24 cellular contexts compared by ENCODE assay signal in the genomic region with DNA sequence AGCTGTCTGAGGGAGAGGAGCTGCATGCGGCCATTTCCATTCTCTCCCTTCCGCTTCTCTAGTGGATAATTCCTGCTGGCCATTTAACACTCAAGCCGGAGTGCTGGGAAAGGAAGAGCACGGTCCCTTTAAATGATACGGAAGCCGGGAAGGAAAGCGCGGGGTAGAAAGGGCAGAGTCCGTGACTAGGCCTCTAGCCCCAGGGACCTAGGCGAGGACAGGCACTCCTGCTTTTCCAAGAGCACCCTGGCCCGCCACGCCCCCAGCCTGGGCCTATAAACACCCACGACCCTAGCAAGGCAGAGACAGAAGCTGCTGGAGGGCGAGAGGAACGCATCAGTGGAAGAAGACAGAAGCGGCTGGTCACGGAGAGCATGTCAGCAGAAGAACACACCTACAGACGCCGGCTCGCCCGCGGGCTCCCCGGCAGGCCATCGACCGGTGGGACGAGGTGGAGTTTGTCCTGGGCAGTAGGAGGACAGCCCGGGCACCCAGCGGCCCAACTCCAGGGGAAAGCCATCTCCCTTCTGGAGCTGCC.
DNase-seq lines count a peak whose midpoint lies in the region; ATAC-seq, FAIRE-seq and TF ChIP-seq lines count a peak whose summit lies in the region.
"Had no signal": no experiment of that assay in that cellular context is flagged by ENCODE, and none has a peak within 500 bp of the region (broad histone marks: within the 10 kb centered on the region; RNA-seq: fewer than 3 reads in every experiment).

No MANE protein-coding gene starts in this region.

- TF ChIP-seq POLR2A in H1 (IDR thresholded peaks at IDR 0.05; ENCODE audit: control extremely low read depth in 1 of 2, low read depth in 2 of 2, low read length in 2 of 2) = no peak

- H3K4me1 ChIP-seq in H1 (replicated peaks in 1 of 4; ENCODE audit: control insufficient read depth in 3 of 4, insufficient read depth in 4 of 4, low read length in 3 of 4) (no peaks in the 10 kb centered on the region), rectal smooth muscle tissue (ENCODE audit: control insufficient read depth, insufficient read depth, low read length) (no peaks in the 10 kb centered on the region)
- H3K4me1 ChIP-seq: adrenal gland, BE2C, breast epithelium had no signal

- H2AFZ ChIP-seq in H1 (ENCODE audit: low read length) = peak overlapping the region; percentile 82; the same call in 1 of the 2 replicates

- no peaks in the 10 kb centered on the region for H3K27me3 Mint-ChIP-seq in activated T-helper 17 cell treated with anti-CD3 and anti-CD28 coated beads, Interleukin-2, amount 50 U/mL, for 72 hours
- H3K27me3 Mint-ChIP-seq: memory B cell had no signal

- H3K9ac ChIP-seq in H1 (replicated peaks in 1 of 4; ENCODE audit: extremely low read depth in 1 of 4, low read depth in 3 of 4, low read length in 3 of 4) = no peak overlapping the region
- no peak overlapping the region for H3K9ac ChIP-seq in rectal smooth muscle tissue (ENCODE audit: low read length)

- H2BK5ac ChIP-seq in H1 (ENCODE audit: low read depth, low read length) = no peak overlapping the region; the same call in 1 of the 2 replicates

- FAIRE-seq in H1 (lab: Jason Lieb, UNC) = no peak
- FAIRE-seq: GM12892, keratinocyte had no signal

- TF ChIP-seq CTCF in H1 (IDR thresholded peaks at IDR 0.05; ENCODE audit: control extremely low read depth in 1 of 3, insufficient read depth in 1 of 3, low read depth in 1 of 3, low read length in 3 of 3) = no peak

- no peak overlapping the region; the same call in 1 of the 2 replicates for H2BK20ac ChIP-seq in H1 (ENCODE audit: low read length)

- no peak overlapping the region for H3K4me3 Mint-ChIP-seq in activated T-helper 17 cell treated with anti-CD3 and anti-CD28 coated beads, Interleukin-2, amount 50 U/mL, for 72 hours
- H3K4me3 Mint-ChIP-seq: dendritic cell treated with granulocyte-macrophage colony-stimulating factor and Interleukin-4, amounts not matched to agents 40 ng/mL and 50 ng/mL, for 4 days; memory B cell had no signal

- no peaks in the 10 kb centered on the region for H3K23me2 ChIP-seq in H1 (ENCODE audit: low read depth, low read length)

- H4K20me1 ChIP-seq in H1 (replicated peaks in 1 of 2; ENCODE audit: control insufficient read depth in 1 of 2, insufficient read depth in 2 of 2, low read length in 2 of 2) = no peaks in the 10 kb centered on the region

- 93% methylated on average over 28 of the region's 28 CpGs; no CpG with 5 or more reads in 1 of the 2 experiments for WGBS in H1 (ENCODE audit: extremely low coverage in 1 of 2, insufficient coverage in 1 of 2, insufficient read length in 1 of 2, insufficient replicate concordance in 2 of 2, low coverage in 1 of 2, low lambda C conversion rate in 2 of 2, missing lambda C conversion rate in 1 of 2), 2 experiments

- no peak overlapping the region for H3K4ac ChIP-seq in H1 (replicated peaks; ENCODE audit: insufficient read length, low read depth, low read length)

- no peak overlapping the region for H3K56ac ChIP-seq in H1 (replicated peaks; ENCODE audit: insufficient read length, low read depth, low read length)

- H3K4me2 ChIP-seq in H1 (ENCODE audit: insufficient read depth in 1 of 2, low read depth in 2 of 2, low read length in 2 of 2) = no peak overlapping the region

- no peaks in the 10 kb centered on the region for H3K9me3 ChIP-seq in H1 (ENCODE audit: insufficient read depth in 2 of 2, low read depth in 1 of 2, low read length in 1 of 2)
- H3K9me3 ChIP-seq: adrenal gland, BE2C, breast epithelium had no signal

- H3K9me3 Mint-ChIP-seq in activated T-helper 17 cell treated with anti-CD3 and anti-CD28 coated beads, Interleukin-2, amount 50 U/mL, for 72 hours = no peaks in the 10 kb centered on the region
- H3K9me3 Mint-ChIP-seq: dendritic cell treated with granulocyte-macrophage colony-stimulating factor and Interleukin-4, amounts not matched to agents 40 ng/mL and 50 ng/mL, for 4 days; memory B cell; naive thymus-derived CD8-positive, alpha-beta T cell had no signal

- no peaks in the 10 kb centered on the region for H3K36me3 Mint-ChIP-seq in activated T-helper 17 cell treated with anti-CD3 and anti-CD28 coated beads, Interleukin-2, amount 50 U/mL, for 72 hours (ENCODE audit: low read depth)
- H3K36me3 Mint-ChIP-seq: memory B cell; naive thymus-derived CD8-positive, alpha-beta T cell had no signal

- 0 out of 2 replicates have a peak overlapping the region, but pooled peaks have one; percentile 72 for H2BK15ac ChIP-seq in H1 (ENCODE audit: low read length)

- no peak for TF ChIP-seq EP300 in H1 (IDR thresholded peaks at IDR 0.05; ENCODE audit: borderline replicate concordance in 1 of 2, low read depth in 2 of 2, low read length in 2 of 2)

- H3K79me1 ChIP-seq in H1 (ENCODE audit: low read depth, low read length) = no peaks in the 10 kb centered on the region

- no peak overlapping the region for H2BK12ac ChIP-seq in H1 (ENCODE audit: low read depth, low read length)

- ATAC-seq in activated T-helper 17 cell treated with anti-CD3 and anti-CD28 coated beads, Interleukin-2, amount 50 U/mL, for 72 hours (replicated peaks) = no peak
- no peak for ATAC-seq in HG03571 (IDR thresholded peaks at IDR 0.05; ENCODE audit: unreplicated experiment)
- ATAC-seq: naive thymus-derived CD8-positive, alpha-beta T cell had no signal

- H3K27ac Mint-ChIP-seq in activated T-helper 17 cell treated with anti-CD3 and anti-CD28 coated beads, Interleukin-2, amount 50 U/mL, for 72 hours = no peak overlapping the region
- H3K27ac Mint-ChIP-seq: dendritic cell treated with granulocyte-macrophage colony-stimulating factor and Interleukin-4, amounts not matched to agents 40 ng/mL and 50 ng/mL, for 4 days; memory B cell; naive thymus-derived CD8-positive, alpha-beta T cell had no signal

- no peak overlapping the region for H4K91ac ChIP-seq in H1 (replicated peaks; ENCODE audit: insufficient read length, low read length)

- no peak overlapping the region for H2BK120ac ChIP-seq in H1 (replicated peaks; ENCODE audit: low read depth, low read length)

- H4K5ac ChIP-seq in H1 (ENCODE audit: insufficient read length, low read depth, low read length) = no peak overlapping the region

- POLR2A ChIA-PET in H1 (lab: Charles Lee; ENCODE audit: partially characterized antibody) = no interaction called here

- CTCF ChIA-PET in H1 (lab: Charles Lee; ENCODE audit: partially characterized antibody) = interaction anchor here (0.6 kb wide), 1 partner anchor 86 kb away, joined by 3 read pairs; no protein-coding TSS in a partner anchor

- no peaks in the 10 kb centered on the region for H3K79me2 ChIP-seq in H1 (ENCODE audit: control insufficient read depth in 1 of 2, insufficient read depth in 2 of 2, low read length in 2 of 2)

- DNase-seq in NCI-H1436 (lab: John Stamatoyannopoulos, UW) (peak; percentile 59), NCI-H1436 treated with DMSO at 0.1 percent for 48 hours (lab: John Stamatoyannopoulos, UW) (no peak), NCI-H1930 (lab: John Stamatoyannopoulos, UW) (peak; percentile 72 to 83), H1 (ENCODE audit: low read depth in 1 of 2, low spot score in 2 of 2) (no peak), NCI-H2107 (lab: John Stamatoyannopoulos, UW) (no peak)
- DNase-seq: 8988T; activated CD4-positive, alpha-beta T cell treated with anti-CD3 and anti-CD28 coated beads, Interleukin-2, amount 50 U/mL, for 4 hours; activated gamma-delta T cell; adrenal gland; BE2C; hippocampal formation; naive thymus-derived CD8-positive, alpha-beta T cell; NCI-H345; posterior cingulate gyrus; stimulated activated CD4-positive, alpha-beta T cell treated with anti-CD3 and anti-CD28 coated beads, Interleukin-4, amount 100 ng/mL, for 4 hours; WERI-Rb-1 had no signal

- H3K23ac ChIP-seq in H1 (ENCODE audit: insufficient read length) = no peak overlapping the region

- TF ChIP-seq RAD21 in H1 (IDR thresholded peaks at IDR 0.05 in 1 of 2, conservative IDR thresholded peaks at IDR 0.05 in 1 of 2; ENCODE audit: low read depth in 2 of 2, low read length in 2 of 2) = no peak

- no peak overlapping the region for H2AK5ac ChIP-seq in H1 (ENCODE audit: low read depth, low read length)

- no peaks in the 10 kb centered on the region for H3K27me3 ChIP-seq in H1 (replicated peaks in 1 of 4; ENCODE audit: control insufficient read depth in 3 of 4, extremely low read depth in 1 of 4, insufficient read depth in 3 of 4, low read length in 3 of 4)
- H3K27me3 ChIP-seq in rectal smooth muscle tissue (ENCODE audit: control insufficient read depth, insufficient read depth, low read length) = no peaks in the 10 kb centered on the region
- H3K27me3 ChIP-seq: adrenal gland, BE2C, breast epithelium had no signal

- H3K4me1 Mint-ChIP-seq in activated T-helper 17 cell treated with anti-CD3 and anti-CD28 coated beads, Interleukin-2, amount 50 U/mL, for 72 hours = no peaks in the 10 kb centered on the region
- H3K4me1 Mint-ChIP-seq: memory B cell; naive thymus-derived CD8-positive, alpha-beta T cell had no signal

- H4K8ac ChIP-seq in H1 (ENCODE audit: extremely low read depth, insufficient read depth, low read length) = peak overlapping the region; percentile 69; the same call in 1 of the 2 replicates

- H3K14ac ChIP-seq in H1 (ENCODE audit: insufficient read length) = no peak overlapping the region

- H3K27ac ChIP-seq in H1 (ENCODE audit: low read depth, low read length) (no peak overlapping the region), rectal smooth muscle tissue (ENCODE audit: low read depth, low read length) (no peak overlapping the region)
- H3K27ac ChIP-seq: adrenal gland, breast epithelium, WERI-Rb-1 had no signal

- no peak overlapping the region for H3K18ac ChIP-seq in H1 (ENCODE audit: extremely low read depth, low read length)

- H3K4me3 ChIP-seq in H1 (ENCODE audit: extremely low read depth in 1 of 4, insufficient read depth in 2 of 4, low read depth in 3 of 4, low read length in 4 of 4) (no peak overlapping the region), rectal smooth muscle tissue (ENCODE audit: low read length) (peak overlapping the region; percentile 51)
- H3K4me3 ChIP-seq: adrenal gland, breast epithelium had no signal

- H3K36me3 ChIP-seq in H1 (ENCODE audit: control insufficient read depth in 2 of 4, insufficient read depth in 4 of 4, low read length in 3 of 4) = no peaks in the 10 kb centered on the region
- H3K36me3 ChIP-seq in rectal smooth muscle tissue (ENCODE audit: control insufficient read depth, insufficient read depth, low read length) = no peaks in the 10 kb centered on the region
- H3K36me3 ChIP-seq: adrenal gland, BE2C, breast epithelium, WERI-Rb-1 had no signal

TF ChIP-seq in H1, 55 proteins besides CTCF, POLR2A, EP300 and RAD21 (continues in another document):
- TF ChIP-seq ATF3 (IDR thresholded peaks at IDR 0.05; ENCODE audit: insufficient read depth, low read depth, low read length) = no peak
- no peak for TF ChIP-seq GABPA (IDR thresholded peaks at IDR 0.05; ENCODE audit: borderline replicate concordance, insufficient read depth, low read length)
- TF ChIP-seq TBP (IDR thresholded peaks at IDR 0.05; ENCODE audit: low read depth, low read length) = no peak

Comparison
In these comparisons a context has a peak if more than half of its experiments do, and no peak if none do; other contexts are left out.
1. DNase-seq: peak in NCI-H1436 (single experiment) and NCI-H1930 (2 of 2); none in NCI-H1436 treated with DMSO at 0.1 percent for 48 hours (single experiment), H1 (0 of 2) and NCI-H2107 (single experiment).